10 cellular contexts compared by ENCODE assay signal in genomic region chr18:49206717-49207116, GRCh38.
DNase-seq lines count a peak whose midpoint lies in the region; ATAC-seq and TF ChIP-seq lines count a peak whose summit lies in the region.
"Had no signal": no experiment of that assay in that cellular context is flagged by ENCODE, and none has a peak within 500 bp of the region (broad histone marks: within the 10 kb centered on the region; RNA-seq: fewer than 3 reads in every experiment).

No MANE protein-coding gene starts in this region.

- H3K27ac ChIP-seq in left lung, result no peak overlapping the region
- H3K27ac ChIP-seq in right atrium auricular region, result no peak overlapping the region
- H3K27ac ChIP-seq: parathyroid adenoma had no signal

- H3K27me3 ChIP-seq in Loucy (ENCODE audit: insufficient read depth, low read length, poor library complexity, severe bottlenecking) (no peaks in the 10 kb centered on the region), left lung (no peaks in the 10 kb centered on the region), right atrium auricular region (no peaks in the 10 kb centered on the region)

- H3K9ac ChIP-seq in Loucy (ENCODE audit: low read depth, low read length, poor library complexity, severe bottlenecking), result peak overlapping the region; percentile 7
- H3K9ac ChIP-seq: parathyroid adenoma had no signal

- no peaks in the 10 kb centered on the region for H3K9me2 ChIP-seq in Loucy (replicated peaks; ENCODE audit: low read depth, low read length)

- no peaks in the 10 kb centered on the region for H3F3A ChIP-seq in Loucy (ENCODE audit: low read depth)

- H3K79me2 ChIP-seq in Loucy (ENCODE audit: insufficient read depth, low read length), result no peaks in the 10 kb centered on the region
- H3K79me2 ChIP-seq: parathyroid adenoma had no signal

- H3K4me2 ChIP-seq in Loucy (ENCODE audit: low read depth, low read length, poor library complexity, severe bottlenecking), result peak overlapping the region; percentile 6

- TF ChIP-seq CTCF in Loucy (conservative IDR thresholded peaks at IDR 0.05; ENCODE audit: low read length) (peak; percentile 52), left lung (IDR thresholded peaks at IDR 0.05) (no peak), GM10266 (IDR thresholded peaks at IDR 0.05; ENCODE audit: control insufficient read depth, insufficient read depth, low read depth, missing control alignments) (no peak), right atrium auricular region (IDR thresholded peaks at IDR 0.05) (no peak)

- H3K36me3 ChIP-seq in Loucy (ENCODE audit: insufficient read depth, low read length) (0 out of 2 replicates have a peak, but pooled peaks cover 3% of the 10 kb centered on the region), left lung (no peaks in the 10 kb centered on the region), right atrium auricular region (no peaks in the 10 kb centered on the region)

- H2AFZ ChIP-seq in Loucy (ENCODE audit: low read length), result no peak overlapping the region
- H2AFZ ChIP-seq: parathyroid adenoma had no signal

- no peaks in the 10 kb centered on the region for H4K20me1 ChIP-seq in Loucy (ENCODE audit: insufficient read depth, low read length, poor library complexity, severe bottlenecking)

- no peak overlapping the region for H3K4me3 ChIP-seq in Loucy (ENCODE audit: low read length, poor library complexity, severe bottlenecking)
- H3K4me3 ChIP-seq in left lung, result no peak overlapping the region
- no peak overlapping the region for H3K4me3 ChIP-seq in right atrium auricular region

- H3K4me1 ChIP-seq in Loucy (ENCODE audit: insufficient read depth, low read length, poor library complexity, severe bottlenecking) (peaks cover 15% of the 10 kb centered on the region), left lung (peaks cover 0 to 2% of the 10 kb centered on the region in 2 donors), right atrium auricular region (no peaks in the 10 kb centered on the region)
- H3K4me1 ChIP-seq: parathyroid adenoma had no signal

- DNase-seq in GF-D8 (lab: John Stamatoyannopoulos, UW) (peak; percentile 86), astrocyte of the hippocampus (ENCODE audit: low read depth, low spot score) (peak; percentile 61), left lung (no peak), GM10266 (ENCODE audit: extremely low spot score) (no peak), right atrium auricular region (ENCODE audit: low spot score) (no peak)
- DNase-seq: aorta, NCI-H510A treated with DMSO at 0.1 percent for 48 hours had no signal

- no peaks in the 10 kb centered on the region for H3K9me3 ChIP-seq in Loucy (ENCODE audit: insufficient read depth, low read depth, low read length)
- no peaks in the 10 kb centered on the region for H3K9me3 ChIP-seq in left lung
- no peaks in the 10 kb centered on the region for H3K9me3 ChIP-seq in right atrium auricular region

- intact Hi-C loops in left lung (cut with DNase I), result no loop called here

- ATAC-seq in left lung (peak; percentile 34), HG02571 (IDR thresholded peaks at IDR 0.05; ENCODE audit: unreplicated experiment) (no peak)

Comparison
In these comparisons a context has a peak if more than half of its experiments do, and no peak if none do; other contexts are left out.
1. DNase-seq: peak in GF-D8 (single experiment) and astrocyte of the hippocampus (single experiment); none in left lung (0 of 2), GM10266 (single experiment) and right atrium auricular region (single experiment).